Comparison of ENCODE assay signal across 8 cellular contexts in the genomic region with DNA sequence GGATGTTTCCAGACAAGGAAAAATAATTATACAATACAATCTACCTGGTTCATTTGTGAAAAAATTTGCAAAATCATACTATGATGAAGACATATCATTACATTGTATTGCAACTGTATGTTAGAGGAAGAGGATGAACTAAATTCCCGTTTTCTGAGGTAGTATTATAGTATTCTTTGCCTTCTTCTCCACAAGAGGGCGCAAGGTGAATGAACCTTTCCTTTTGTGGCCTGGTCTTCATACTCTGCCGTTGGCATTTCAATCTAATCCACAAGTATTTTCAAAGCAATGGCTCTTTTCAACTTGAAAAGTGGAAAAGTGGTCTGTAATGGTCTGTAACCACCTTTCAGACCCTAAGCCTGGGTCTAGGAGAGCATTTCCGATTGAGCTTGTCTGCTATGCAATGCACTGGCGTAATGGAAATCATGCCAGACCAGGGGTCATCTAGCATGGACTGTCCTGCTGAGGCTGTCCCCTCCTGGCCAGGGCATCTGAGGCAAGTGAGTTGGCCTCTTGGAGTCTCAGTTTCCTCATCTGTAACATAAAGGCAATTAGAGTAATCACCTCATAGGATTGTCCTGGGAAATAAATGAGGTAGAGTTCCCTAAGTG. TPM values are rescaled to one million over a fixed set of nuclear protein-coding genes. Genes with fewer than 3 reads are reported as not detected.
A peak's percentile ranks its signal among the peaks of the same experiment; 100 is the strongest.
DNase-seq lines count a peak whose midpoint lies in the region; ATAC-seq and TF ChIP-seq lines count a peak whose summit lies in the region.

No MANE protein-coding gene starts in this region.

- no peak overlapping the region for H2BK12ac ChIP-seq in neuronal stem cell (ENCODE audit: low read length)

- H2AK5ac ChIP-seq in neuronal stem cell (ENCODE audit: low read depth, low read length): no peak overlapping the region

- no peak overlapping the region for H3K4ac ChIP-seq in neuronal stem cell (ENCODE audit: low read length)

- H3K9ac ChIP-seq in neuronal stem cell (ENCODE audit: low read depth, low read length, poor library complexity): no peak overlapping the region

- no peak overlapping the region for H3K23ac ChIP-seq in neuronal stem cell (ENCODE audit: low read depth, low read length, poor library complexity)

- no CpG with 5 or more reads among the region's 5 CpGs for WGBS in neuronal stem cell (ENCODE audit: extremely low coverage in 2 of 2, insufficient read length in 2 of 2, insufficient replicate concordance in 1 of 2), 2 donors

- H3K27ac Mint-ChIP-seq in activated CD4-positive, alpha-beta memory T cell treated with anti-CD3 and anti-CD28 coated beads, Interleukin-2, amount 10 ng/mL, durations not matched to agents 7 days and 5 days: no peak overlapping the region

- peaks cover 4% of the 10 kb centered on the region for H3K4me1 Mint-ChIP-seq in activated CD4-positive, alpha-beta memory T cell treated with anti-CD3 and anti-CD28 coated beads, Interleukin-2, amount 10 ng/mL, durations not matched to agents 7 days and 5 days

- CTCF ChIA-PET in activated CD4-positive, alpha-beta memory T cell treated with anti-CD3 and anti-CD28 coated beads, Interleukin-2, amount 10 ng/mL, durations not matched to agents 7 days and 5 days (lab: Charles Lee): interaction anchor here (0.6 to 2.6 kb wide), 8 partner anchors 9 to 178 kb away, joined by 3 to 9 read pairs (median 4); a partner anchor contains a TSS

- POLR2A ChIA-PET in activated CD4-positive, alpha-beta memory T cell treated with anti-CD3 and anti-CD28 coated beads, Interleukin-2, amount 10 ng/mL, durations not matched to agents 7 days and 5 days (lab: Charles Lee): no interaction called here

- H2BK15ac ChIP-seq in neuronal stem cell (ENCODE audit: low read length): no peak overlapping the region

- no peak overlapping the region for H3K4me3 ChIP-seq in HL-60 (replicated peaks; ENCODE audit: insufficient read depth, low read length)
- H3K4me3 ChIP-seq in fibroblast of the aortic adventitia (ENCODE audit: low read depth, low read length): no peak overlapping the region
- H3K4me3 ChIP-seq in neuronal stem cell (ENCODE audit: low read length in 2 of 2): no peak overlapping the region

- H4K91ac ChIP-seq in neuronal stem cell (ENCODE audit: low read depth, low read length, poor library complexity): no peak overlapping the region

- no peak overlapping the region for H3K14ac ChIP-seq in neuronal stem cell (ENCODE audit: low read length)

- no peak overlapping the region for H2BK5ac ChIP-seq in neuronal stem cell (ENCODE audit: low read length)

- peaks cover 0 to 2% of the 10 kb centered on the region in 2 donors for H3K9me3 ChIP-seq in neuronal stem cell (replicated peaks in 1 of 2; ENCODE audit: control insufficient read depth in 2 of 2, insufficient read depth in 1 of 2, low read depth in 1 of 2, low read length in 2 of 2)

- H3K4me1 ChIP-seq in neuronal stem cell (ENCODE audit: control insufficient read depth in 2 of 2, insufficient read depth in 1 of 2, low read depth in 1 of 2, low read length in 2 of 2): no peaks in the 10 kb centered on the region

- no peak overlapping the region for H3K4me3 Mint-ChIP-seq in activated CD4-positive, alpha-beta memory T cell treated with anti-CD3 and anti-CD28 coated beads, Interleukin-2, amount 10 ng/mL, durations not matched to agents 7 days and 5 days

- H2AFZ ChIP-seq in neuronal stem cell (ENCODE audit: low read length): peak overlapping the region; percentile 77

- H3K27me3 ChIP-seq in HL-60 (ENCODE audit: insufficient read depth, poor library complexity, severe bottlenecking) (no peaks in the 10 kb centered on the region), neuronal stem cell (ENCODE audit: control insufficient read depth in 3 of 3, insufficient read depth in 3 of 3, low read depth in 1 of 3, low read length in 3 of 3) (peaks cover 0 to 3% (median 0%) of the 10 kb centered on the region in 3 experiments)

- no peaks in the 10 kb centered on the region for H3K36me3 ChIP-seq in neuronal stem cell (replicated peaks in 1 of 2; ENCODE audit: control insufficient read depth in 2 of 2, insufficient read depth in 2 of 2, low read length in 2 of 2)

- peak; percentile 55 for DNase-seq in COLO668 (lab: John Stamatoyannopoulos, UW; ENCODE audit: unreplicated experiment)
- peak; percentile 55 to 78 for DNase-seq in HL-60 (ENCODE audit: low read depth in 1 of 2, low spot score in 1 of 2)
- peak; percentile 11 for DNase-seq in NCI-H526 treated with DMSO at 0.1 percent for 48 hours (lab: John Stamatoyannopoulos, UW)
- DNase-seq in activated CD4-positive, alpha-beta memory T cell treated with anti-CD3 and anti-CD28 coated beads, Interleukin-2, amount 10 ng/mL, durations not matched to agents 7 days and 5 days: peak; percentile 33
- DNase-seq in fibroblast of the aortic adventitia (ENCODE audit: low read depth): peak; percentile 82
- DNase-seq in neuronal stem cell (ENCODE audit: low spot score): peak; percentile 56
- DNase-seq in GOT3 (lab: John Stamatoyannopoulos, UW): no peak

- H3K4me2 ChIP-seq in neuronal stem cell (ENCODE audit: insufficient read depth, low read length, poor library complexity, severe bottlenecking): no peak overlapping the region

- H3K36me3 Mint-ChIP-seq in activated CD4-positive, alpha-beta memory T cell treated with anti-CD3 and anti-CD28 coated beads, Interleukin-2, amount 10 ng/mL, durations not matched to agents 7 days and 5 days (ENCODE audit: low read depth): no peaks in the 10 kb centered on the region

- TF ChIP-seq CTCF in HL-60 (IDR thresholded peaks at IDR 0.05; ENCODE audit: insufficient read depth, low read length): peak; percentile 79
- TF ChIP-seq CTCF in fibroblast of the aortic adventitia (IDR thresholded peaks at IDR 0.05; ENCODE audit: insufficient read depth, low read length): peak; percentile 67

- no peaks in the 10 kb centered on the region for H3K9me3 Mint-ChIP-seq in activated CD4-positive, alpha-beta memory T cell treated with anti-CD3 and anti-CD28 coated beads, Interleukin-2, amount 10 ng/mL, durations not matched to agents 7 days and 5 days

- H4K8ac ChIP-seq in neuronal stem cell (ENCODE audit: low read depth, low read length): no peak overlapping the region

- peak; percentile 72 for ATAC-seq in GM19035 (IDR thresholded peaks at IDR 0.05; ENCODE audit: unreplicated experiment)

- H3K79me1 ChIP-seq in neuronal stem cell (ENCODE audit: low read depth, low read length): no peaks in the 10 kb centered on the region

- H3K18ac ChIP-seq in neuronal stem cell (ENCODE audit: low read length): no peak overlapping the region

- H3K27ac ChIP-seq in HL-60 (replicated peaks) (no peak overlapping the region; the same call in 1 of the 2 replicates), neuronal stem cell (replicated peaks; ENCODE audit: low read length) (no peak overlapping the region)

- peaks cover 12% of the 10 kb centered on the region for H3K27me3 Mint-ChIP-seq in activated CD4-positive, alpha-beta memory T cell treated with anti-CD3 and anti-CD28 coated beads, Interleukin-2, amount 10 ng/mL, durations not matched to agents 7 days and 5 days

- H2BK120ac ChIP-seq in neuronal stem cell (ENCODE audit: low read depth, low read length): no peak overlapping the region

RNA-seq across cellular contexts. Expression of a gene that starts 30.8 kb away (rescaled TPM):
- 1 to 10 TPM in 1 of 2 experiments, under 1 TPM in 1; 0.95 to 1.7 TPM for total RNA-seq in activated CD4-positive, alpha-beta memory T cell treated with anti-CD3 and anti-CD28 coated beads, Interleukin-2, amount 10 ng/mL, durations not matched to agents 7 days and 5 days
- 2.0 and 2.4 TPM in 2 replicates for total RNA-seq in fibroblast of the aortic adventitia (ENCODE audit: low replicate concordance)
- polyA plus RNA-seq in neuronal stem cell (2013, experiment 1 of 2): 1.2 TPM
- polyA plus RNA-seq in neuronal stem cell (2013, experiment 2 of 2): 1.1 TPM
